17 cellular contexts compared by ENCODE assay signal in genomic region chr1:244150071-244150470, GRCh38.
A peak's percentile ranks its signal among the peaks of the same experiment; 100 is the strongest.
DNase-seq lines count a peak whose midpoint lies in the region; ATAC-seq and TF ChIP-seq lines count a peak whose summit lies in the region.
"Had no signal": no experiment of that assay in that cellular context is flagged by ENCODE, and none has a peak within 500 bp of the region (broad histone marks: within the 10 kb centered on the region; RNA-seq: fewer than 3 reads in every experiment).

No MANE protein-coding gene starts in this region.

- H3K4me1 ChIP-seq in adipocyte (ENCODE audit: control insufficient read depth, insufficient read depth, low read length) (no peaks in the 10 kb centered on the region), hepatocyte (ENCODE audit: insufficient read depth) (no peaks in the 10 kb centered on the region)
- no peaks in the 10 kb centered on the region for H3K4me1 ChIP-seq in CD4-positive, alpha-beta memory T cell (ENCODE audit: insufficient read depth, low read length)

- POLR2A ChIA-PET in CD4-positive, alpha-beta memory T cell (lab: Charles Lee; ENCODE audit: partially characterized antibody), result no interaction called here

- no peak overlapping the region for H3K9ac ChIP-seq in adipocyte (ENCODE audit: low read length)
- H3K9ac ChIP-seq: BLaER1 treated with 17β-estradiol and CSF1 and Interleukin-3, amounts not matched to agents 10 nM and 100 nM had no signal

- DNase-seq in NCI-H146 (lab: John Stamatoyannopoulos, UW) (peak; percentile 56), NCI-H146 treated with DMSO at 0.1 percent for 48 hours (lab: John Stamatoyannopoulos, UW; ENCODE audit: unreplicated experiment) (no peak), adipocyte (ENCODE audit: low read depth) (peak; percentile 1), fibroblast of villous mesenchyme (ENCODE audit: low read depth) (peak; percentile 16), hepatocyte (ENCODE audit: low spot score) (no peak)
- DNase-seq in CD4-positive, alpha-beta memory T cell, result no peak
- DNase-seq: DMS 273 treated with DMSO at 0.1 percent for 48 hours, H7, NCI-H1417 treated with DMSO at 0.1 percent for 48 hours, NCI-H2081, NCI-H510A, NCI-H774, PC-9 had no signal

- no peaks in the 10 kb centered on the region for H3K9me3 ChIP-seq in adipocyte (ENCODE audit: control insufficient read depth, low read length)
- H3K9me3 ChIP-seq in hepatocyte (ENCODE audit: low read depth), result no peaks in the 10 kb centered on the region
- H3K9me3 ChIP-seq in CD4-positive, alpha-beta memory T cell (ENCODE audit: control insufficient read depth in 1 of 2, low read length in 2 of 2), result no peaks in the 10 kb centered on the region
- H3K9me3 ChIP-seq: BLaER1 treated with 17β-estradiol and CSF1 and Interleukin-3, amounts not matched to agents 10 nM and 100 nM had no signal

- H3K36me3 ChIP-seq in adipocyte (ENCODE audit: control insufficient read depth, insufficient read depth, low read length, severe bottlenecking) (no peaks in the 10 kb centered on the region), hepatocyte (replicated peaks; ENCODE audit: insufficient read depth, low read depth) (no peaks in the 10 kb centered on the region)
- no peaks in the 10 kb centered on the region for H3K36me3 ChIP-seq in CD4-positive, alpha-beta memory T cell (ENCODE audit: insufficient read depth, low read length)
- H3K36me3 ChIP-seq: BLaER1 treated with 17β-estradiol and CSF1 and Interleukin-3, amounts not matched to agents 10 nM and 100 nM had no signal

- no peaks in the 10 kb centered on the region for H3K36me3 Mint-ChIP-seq in CD4-positive, alpha-beta memory T cell

- WGBS in hepatocyte (ENCODE audit: low lambda C conversion rate, missing lambda C conversion rate), result 65% methylated on average over 5 of the region's 5 CpGs

- H3K4me3 ChIP-seq in adipocyte (ENCODE audit: low read length), result no peak overlapping the region
- H3K4me3 ChIP-seq in fibroblast of villous mesenchyme (ENCODE audit: low read depth, low read length), result no peak overlapping the region
- H3K4me3 ChIP-seq in hepatocyte, result no peak overlapping the region
- no peak overlapping the region for H3K4me3 ChIP-seq in CD4-positive, alpha-beta memory T cell (ENCODE audit: low read length in 2 of 2)
- H3K4me3 ChIP-seq: BLaER1 treated with 17β-estradiol and CSF1 and Interleukin-3, amounts not matched to agents 10 nM and 100 nM; PC-9 had no signal

- H3K4me3 Mint-ChIP-seq in CD4-positive, alpha-beta memory T cell, result no peak overlapping the region

- H2AFZ ChIP-seq in hepatocyte, result no peak overlapping the region

- H3K9me2 ChIP-seq in hepatocyte (replicated peaks; ENCODE audit: insufficient read depth), result no peaks in the 10 kb centered on the region

- H3K27me3 Mint-ChIP-seq in CD4-positive, alpha-beta memory T cell, result peaks cover 0 to 1% of the 10 kb centered on the region in 2 donors

- peaks cover 0 to 1% (median 0%) of the 10 kb centered on the region in 4 donors for H3K4me1 Mint-ChIP-seq in CD4-positive, alpha-beta memory T cell

- CTCF ChIA-PET in CD4-positive, alpha-beta memory T cell (lab: Charles Lee; ENCODE audit: partially characterized antibody), result no interaction called here

- H3K9me3 Mint-ChIP-seq in CD4-positive, alpha-beta memory T cell, result no peaks in the 10 kb centered on the region

- intact Hi-C loops in CD4-positive, alpha-beta memory T cell (cut with micrococcal nuclease), result no loop called here

- H3K79me2 ChIP-seq in hepatocyte, result no peaks in the 10 kb centered on the region

- no peak overlapping the region for H3K4me2 ChIP-seq in hepatocyte
- H3K4me2 ChIP-seq: BLaER1 treated with 17β-estradiol and CSF1 and Interleukin-3, amounts not matched to agents 10 nM and 100 nM; PC-9 had no signal

- ATAC-seq in GM19324 (IDR thresholded peaks at IDR 0.05; ENCODE audit: low FRiP score, unreplicated experiment) (no peak), GM19035 (IDR thresholded peaks at IDR 0.05; ENCODE audit: unreplicated experiment) (no peak)

- H3K27ac Mint-ChIP-seq in CD4-positive, alpha-beta memory T cell, result no peak overlapping the region

- no peaks in the 10 kb centered on the region for H4K20me1 ChIP-seq in hepatocyte (ENCODE audit: insufficient read depth, poor library complexity, severe bottlenecking)
- H4K20me1 ChIP-seq: BLaER1 treated with 17β-estradiol and CSF1 and Interleukin-3, amounts not matched to agents 10 nM and 100 nM had no signal

- TF ChIP-seq CTCF in fibroblast of villous mesenchyme (IDR thresholded peaks at IDR 0.05; ENCODE audit: insufficient read depth, low read depth, low read length), result no peak
- no peak for TF ChIP-seq CTCF in hepatocyte (IDR thresholded peaks at IDR 0.05; ENCODE audit: poor library complexity)

- H3K27me3 ChIP-seq in adipocyte (replicated peaks; ENCODE audit: control insufficient read depth, insufficient read depth, low read length), result peaks cover 6% of the 10 kb centered on the region
- H3K27me3 ChIP-seq in hepatocyte, result no peaks in the 10 kb centered on the region
- no peaks in the 10 kb centered on the region for H3K27me3 ChIP-seq in CD4-positive, alpha-beta memory T cell (ENCODE audit: insufficient read depth, low read length)

- H3K27ac ChIP-seq in hepatocyte, result no peak overlapping the region
- H3K27ac ChIP-seq in CD4-positive, alpha-beta memory T cell (ENCODE audit: low read depth, low read length), result no peak overlapping the region
- H3K27ac ChIP-seq: 22Rv1; BLaER1 treated with 17β-estradiol and CSF1 and Interleukin-3, amounts not matched to agents 10 nM and 100 nM; PC-9 had no signal

Comparison
In these comparisons a context has a peak if more than half of its experiments do, and no peak if none do; other contexts are left out.
1. DNase-seq: peak in NCI-H146 (single experiment), adipocyte (single experiment) and fibroblast of villous mesenchyme (single experiment); none in NCI-H146 treated with DMSO at 0.1 percent for 48 hours (single experiment), hepatocyte (single experiment) and CD4-positive, alpha-beta memory T cell (0 of 5).